Comparison of ENCODE assay signal across 11 cellular contexts in the genomic region with DNA sequence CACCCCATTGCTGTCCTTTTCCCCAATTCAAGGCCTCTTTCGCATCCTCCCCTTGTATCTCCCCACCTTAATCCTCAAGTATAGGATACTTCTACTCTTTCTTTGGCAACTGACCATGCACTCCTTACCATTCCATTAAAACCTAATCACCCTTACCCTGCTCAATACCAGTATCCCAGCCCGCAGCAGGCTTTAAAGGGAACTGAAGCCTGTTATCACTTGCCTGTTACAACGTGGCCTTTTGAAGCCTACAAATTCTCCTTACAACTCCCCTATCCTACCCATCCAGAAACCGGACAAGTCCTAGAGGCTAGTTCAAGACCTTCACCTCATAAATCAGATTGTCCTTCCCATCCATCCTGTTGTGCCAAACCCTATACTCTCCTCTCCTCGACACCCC. TPM values are rescaled to one million over a fixed set of nuclear protein-coding genes. Genes with fewer than 3 reads are reported as not detected.
"Had no signal": no experiment of that assay in that cellular context is flagged by ENCODE, and none has a peak within 500 bp of the region (broad histone marks: within the 10 kb centered on the region; RNA-seq: fewer than 3 reads in every experiment).

No MANE protein-coding gene starts in this region.

- DNase-seq: H9, HCEC 1CT, HFFc6, IMR-90, KBM-7 had no signal

- H3K4me1 Mint-ChIP-seq: GM23338, H9 had no signal

- H3K27ac ChIP-seq: HL-60, KMS-11 had no signal

- H3K27ac Mint-ChIP-seq: GM23338, H9, HFFc6 had no signal

- ATAC-seq: GM23338 had no signal

- H2AFZ ChIP-seq: GM23338 had no signal

- FAIRE-seq: H1, H54 had no signal

- H3K4me3 ChIP-seq: GM23338 had no signal

- H3K4me3 Mint-ChIP-seq: GM23338, H9, HFFc6 had no signal

- H3K9ac ChIP-seq: KMS-11 had no signal

- H3K9me3 Mint-ChIP-seq: GM23338 had no signal

- H3K4me2 ChIP-seq: GM23338, KMS-11 had no signal

RNA-seq across cellular contexts. Expression of gene OR10H1, which starts 16.2 kb away (rescaled TPM):
- total RNA-seq: GM23338, H1, H9, HFFc6, HT1080, IMR-90 had no signal
- polyA plus RNA-seq: GM23338, H1, IMR-90 had no signal

RNA-seq across cellular contexts. Expression of gene OR10H5, which starts 44.2 kb away (rescaled TPM):
- total RNA-seq: GM23338, H1, H9, HFFc6, HT1080, IMR-90 had no signal
- polyA plus RNA-seq: GM23338, H1, IMR-90 had no signal
